Comparison of ENCODE assay signal across 9 cellular contexts in genomic region chrX:13569479-13570244, GRCh38. TPM values are rescaled to one million over a fixed set of nuclear protein-coding genes. Genes with fewer than 3 reads are reported as not detected.
DNase-seq lines count a peak whose midpoint lies in the region; ATAC-seq and TF ChIP-seq lines count a peak whose summit lies in the region.
"Had no signal": no experiment of that assay in that cellular context is flagged by ENCODE, and none has a peak within 500 bp of the region (broad histone marks: within the 10 kb centered on the region; RNA-seq: fewer than 3 reads in every experiment).

EGFL6 (plus strand) TSS chrX:13569601; CDS start chrX:13569862, 261 bp downstream.

- no peak for TF ChIP-seq EP300 in neural cell (conservative IDR thresholded peaks at IDR 0.05; ENCODE audit: poor library complexity, severe bottlenecking)

- TF ChIP-seq CTCF in HEK293 (tag by site-specific recombination; IDR thresholded peaks at IDR 0.05) (no peak), neural cell (IDR thresholded peaks at IDR 0.05; ENCODE audit: poor library complexity, severe bottlenecking) (no peak)

- CTCF ChIA-PET in HEK293 (lab: Yijun Ruan, JAX), result interaction anchor here (0.7 to 1.2 kb wide), 2 partner anchors 9 to 19 kb away, joined by 3 to 4 read pairs; no protein-coding TSS in a partner anchor

- POLR2A ChIA-PET in HEK293 (lab: Yijun Ruan, JAX), result no interaction called here

- no peak for ATAC-seq in GM21515 (IDR thresholded peaks at IDR 0.05; ENCODE audit: unreplicated experiment)
- ATAC-seq in GM18868 (IDR thresholded peaks at IDR 0.05; ENCODE audit: unreplicated experiment), result no peak
- ATAC-seq: left colon had no signal

- H3K36me3 ChIP-seq in HEK293 (ENCODE audit: control insufficient read depth in 2 of 2, insufficient read depth in 1 of 2, low read length in 2 of 2), result no peaks in the 10 kb centered on the region
- H3K36me3 ChIP-seq in ectodermal cell (ENCODE audit: control insufficient read depth, insufficient read depth, low read length), result no peaks in the 10 kb centered on the region
- no peaks in the 10 kb centered on the region for H3K36me3 ChIP-seq in neural cell (ENCODE audit: insufficient read depth, low read length)

- no peak within 1 kb of the TSS for H3K4me3 ChIP-seq in HEK293 (ENCODE audit: low read depth, low read length)
- peak within 1 kb of the TSS; percentile 25 for H3K4me3 ChIP-seq in ectodermal cell (ENCODE audit: insufficient read depth, low read depth, low read length)
- H3K4me3 ChIP-seq in neural cell (ENCODE audit: low read length), result peak within 1 kb of the TSS; percentile 63

- H3K9me2 ChIP-seq in neural cell (ENCODE audit: insufficient read depth, low read length), result no peaks in the 10 kb centered on the region

- H4K20me1 ChIP-seq in neural cell (ENCODE audit: insufficient read depth), result no peaks in the 10 kb centered on the region

- DNase-seq in GM03348 (ENCODE audit: low spot score) (peak; percentile 1), cerebellar cortex (ENCODE audit: low spot score) (no peak)
- DNase-seq: GOT3, left colon had no signal

- no peak within 1 kb of the TSS for H2AFZ ChIP-seq in neural cell (ENCODE audit: low read depth, low read length)

- H3K9ac ChIP-seq in neural cell (ENCODE audit: low read length), result peak within 1 kb of the TSS; percentile 9

- no peaks in the 10 kb centered on the region for H3K9me3 ChIP-seq in HEK293 (ENCODE audit: control insufficient read depth, insufficient read depth, low read depth, low read length)
- no peaks in the 10 kb centered on the region for H3K9me3 ChIP-seq in ectodermal cell (ENCODE audit: control insufficient read depth, low read length)
- H3K9me3 ChIP-seq in neural cell (ENCODE audit: low read length), result no peaks in the 10 kb centered on the region

- 4% methylated on average over 56 to 57 of the region's 57 CpGs for WGBS in ectodermal cell, 2 experiments

- H3K27me3 ChIP-seq in ectodermal cell (ENCODE audit: control insufficient read depth, insufficient read depth, low read length, poor library complexity, severe bottlenecking), result peaks cover 34% of the 10 kb centered on the region
- peaks cover 15% of the 10 kb centered on the region for H3K27me3 ChIP-seq in neural cell (ENCODE audit: insufficient read depth, low read depth, low read length)

- H3K79me2 ChIP-seq in neural cell (replicated peaks; ENCODE audit: insufficient read depth, low read length), result no peaks in the 10 kb centered on the region

- no peaks in the 10 kb centered on the region for H3F3A ChIP-seq in neural cell (ENCODE audit: insufficient read depth, low read length, poor library complexity, severe bottlenecking)

- H3K4me2 ChIP-seq in neural cell (ENCODE audit: low read length), result no peak within 1 kb of the TSS

- no peak for TF ChIP-seq RAD21 in neural cell (conservative IDR thresholded peaks at IDR 0.05)

- H3K4me1 ChIP-seq in HEK293 (ENCODE audit: control insufficient read depth, insufficient read depth, low read length) (peaks cover 2% of the 10 kb centered on the region; the same call in 1 of the 2 replicates), ectodermal cell (ENCODE audit: control insufficient read depth, insufficient read depth, low read length) (no peaks in the 10 kb centered on the region)

- H3K27ac ChIP-seq in HEK293 (ENCODE audit: extremely low read depth, low read depth, low read length) (no peak within 1 kb of the TSS), ectodermal cell (ENCODE audit: insufficient read depth, low read depth, low read length, poor library complexity, severe bottlenecking) (no peak within 1 kb of the TSS), neural cell (ENCODE audit: low read length) (no peak within 1 kb of the TSS)

TF ChIP-seq in HEK293, 187 proteins besides CTCF, POLR2A, EP300 and RAD21 (continues in another document):
- TF ChIP-seq SP7 (tag by site-specific recombination; IDR thresholded peaks at IDR 0.05), result no peak
- TF ChIP-seq ZSCAN4 (tag by site-specific recombination; IDR thresholded peaks at IDR 0.05), result no peak
- TF ChIP-seq BCL6B (tag by site-specific recombination; IDR thresholded peaks at IDR 0.05), result no peak
- no peak for TF ChIP-seq GLI2 (tag by site-specific recombination; IDR thresholded peaks at IDR 0.05; ENCODE audit: borderline replicate concordance, low read depth)
- TF ChIP-seq, protein P1, sequence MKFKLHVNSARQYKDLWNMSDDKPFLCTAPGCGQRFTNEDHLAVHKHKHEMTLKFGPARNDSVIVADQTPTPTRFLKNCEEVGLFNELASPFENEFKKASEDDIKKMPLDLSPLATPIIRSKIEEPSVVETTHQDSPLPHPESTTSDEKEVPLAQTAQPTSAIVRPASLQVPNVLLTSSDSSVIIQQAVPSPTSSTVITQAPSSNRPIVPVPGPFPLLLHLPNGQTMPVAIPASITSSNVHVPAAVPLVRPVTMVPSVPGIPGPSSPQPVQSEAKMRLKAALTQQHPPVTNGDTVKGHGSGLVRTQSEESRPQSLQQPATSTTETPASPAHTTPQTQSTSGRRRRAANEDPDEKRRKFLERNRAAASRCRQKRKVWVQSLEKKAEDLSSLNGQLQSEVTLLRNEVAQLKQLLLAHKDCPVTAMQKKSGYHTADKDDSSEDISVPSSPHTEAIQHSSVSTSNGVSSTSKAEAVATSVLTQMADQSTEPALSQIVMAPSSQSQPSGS (tag by site-specific recombination; IDR thresholded peaks at IDR 0.05; ENCODE audit: low read depth), result no peak
- TF ChIP-seq ZFHX2 (tag by site-specific recombination; conservative IDR thresholded peaks at IDR 0.05), result 0 out of 2 replicates have a peak, but pooled peaks have one; percentile 7
- no peak for TF ChIP-seq ZNF155 (tag by site-specific recombination; IDR thresholded peaks at IDR 0.05)

TF ChIP-seq in neural cell, 6 proteins besides CTCF, POLR2A, EP300 and RAD21:
- TF ChIP-seq POLR2AphosphoS5 (IDR thresholded peaks at IDR 0.05) (no peak), SMC3 (conservative IDR thresholded peaks at IDR 0.05; ENCODE audit: poor library complexity) (no peak), EZH2 (IDR thresholded peaks at IDR 0.05; ENCODE audit: borderline replicate concordance, insufficient read depth, low read length, poor library complexity, severe bottlenecking) (no peak), TAF1 (IDR thresholded peaks at IDR 0.05; ENCODE audit: low read depth) (no peak), REST (IDR thresholded peaks at IDR 0.05; ENCODE audit: borderline replicate concordance) (no peak), MXI1 (conservative IDR thresholded peaks at IDR 0.05; ENCODE audit: poor library complexity, severe bottlenecking) (no peak)

RNA-seq across cellular contexts. Expression of gene EGFL6, which starts in this region (rescaled TPM):
- 0.87 TPM for polyA plus RNA-seq in ectodermal cell (2013, experiment 1 of 4)
- 1.2 TPM for polyA plus RNA-seq in ectodermal cell (2013, experiment 2 of 4)
- 1.3 TPM for polyA plus RNA-seq in ectodermal cell (2013, experiment 3 of 4)
- polyA plus RNA-seq in ectodermal cell (2013, experiment 4 of 4), result 1.4 TPM
- polyA plus RNA-seq in neural cell, result 0.36 and 0.52 TPM in 2 replicates
- 0.24 TPM in 1 of 2 replicates, not detected in the other for polyA minus RNA-seq in neural cell
